In genomic region chr2:181648478-181649155, GRCh38 we compare ENCODE assay signal across 17 cellular contexts. TPM values are rescaled to one million over a fixed set of nuclear protein-coding genes. Genes with fewer than 3 reads are reported as not detected.
A peak's percentile ranks its signal among the peaks of the same experiment; 100 is the strongest.
DNase-seq lines count a peak whose midpoint lies in the region; ATAC-seq and TF ChIP-seq lines count a peak whose summit lies in the region.
"Had no signal": no experiment of that assay in that cellular context is flagged by ENCODE, and none has a peak within 500 bp of the region (broad histone marks: within the 10 kb centered on the region; RNA-seq: fewer than 3 reads in every experiment).

No MANE protein-coding gene starts in this region.

- H3K27ac ChIP-seq in breast epithelium: no peak overlapping the region
- H3K27ac ChIP-seq in coronary artery: no peak overlapping the region
- H3K27ac ChIP-seq: A549, KMS-11 had no signal

- no peak overlapping the region for H3K27ac Mint-ChIP-seq in MCF 10A (ENCODE audit: low read depth, unreplicated experiment)

- no peaks in the 10 kb centered on the region for H3K36me3 Mint-ChIP-seq in MCF 10A (ENCODE audit: insufficient read depth, unreplicated experiment)

- POLR2A ChIA-PET in MCF 10A (lab: Yijun Ruan, JAX): interaction anchor here (0.5 to 1.5 kb wide), 2 partner anchors 21 to 28 kb away, joined by 3 read pairs; no protein-coding TSS in a partner anchor

- intact Hi-C loops in MCF 10A (cut with micrococcal nuclease): no loop called here
- intact Hi-C loops in breast epithelium (cut with DNase I; ENCODE audit: low total_unique reads): no loop called here

- CTCF ChIA-PET in MCF 10A (lab: Yijun Ruan, JAX): interaction anchor here (0.5 kb wide), 1 partner anchor 63 kb away, joined by 3 read pairs; no protein-coding TSS in a partner anchor

- no peaks in the 10 kb centered on the region for H3K9me3 ChIP-seq in breast epithelium
- H3K9me3 ChIP-seq: A549, MG63 had no signal

- H3K4me1 ChIP-seq in breast epithelium: no peaks in the 10 kb centered on the region
- H3K4me1 ChIP-seq: A549 had no signal

- H3K4me3 Mint-ChIP-seq in MCF 10A (ENCODE audit: unreplicated experiment): peak overlapping the region; percentile 15

- no peak for DNase-seq in MCF 10A (ENCODE audit: unreplicated experiment)
- DNase-seq in breast epithelium (ENCODE audit: low spot score in 2 of 2): no peak
- DNase-seq in NCI-H1048 (lab: John Stamatoyannopoulos, UW): no peak
- DNase-seq in H4 (ENCODE audit: low spot score): no peak
- DNase-seq in coronary artery (ENCODE audit: low spot score): no peak
- DNase-seq: C1 segment of cervical spinal cord, H7, MG63, NCI-H1105, NCI-H1694, NCI-H446, NCI-H774 had no signal

- no TSS peak for BruUV-seq in MCF 10A (replicated peaks; lab: Mats Ljungman, UMichigan)

- TF ChIP-seq CTCF in MCF 10A (IDR thresholded peaks at IDR 0.05; ENCODE audit: unreplicated experiment): no peak
- TF ChIP-seq CTCF in breast epithelium (IDR thresholded peaks at IDR 0.05): no peak
- no peak for TF ChIP-seq CTCF in coronary artery (IDR thresholded peaks at IDR 0.05)

- no peak for TF ChIP-seq POLR2A in breast epithelium (IDR thresholded peaks at IDR 0.05)

- ATAC-seq in GM19372 (IDR thresholded peaks at IDR 0.05; ENCODE audit: low read depth, unreplicated experiment) (peak; percentile 46), HG02981 (IDR thresholded peaks at IDR 0.05; ENCODE audit: unreplicated experiment) (peak; percentile 62)
- ATAC-seq: A549, Panc1 had no signal

- H3K4me1 Mint-ChIP-seq in MCF 10A (ENCODE audit: insufficient read depth, unreplicated experiment): peaks cover 6% of the 10 kb centered on the region

- H3K27me3 ChIP-seq in breast epithelium: no peaks in the 10 kb centered on the region
- H3K27me3 ChIP-seq: MG63 had no signal

- no peaks in the 10 kb centered on the region for H3K27me3 Mint-ChIP-seq in MCF 10A (ENCODE audit: insufficient read depth, unreplicated experiment)

- no peaks in the 10 kb centered on the region for H3K36me3 ChIP-seq in breast epithelium
- H3K36me3 ChIP-seq: MG63 had no signal

- H3K4me3 ChIP-seq in breast epithelium: no peak overlapping the region
- H3K4me3 ChIP-seq in coronary artery: no peak overlapping the region
- H3K4me3 ChIP-seq: A549, MG63 had no signal

- no peaks in the 10 kb centered on the region for H3K9me3 Mint-ChIP-seq in MCF 10A (ENCODE audit: unreplicated experiment)

RNA-seq across cellular contexts. Expression of gene CERKL, which starts 8.3 kb away (rescaled TPM):
- 0.23 TPM in 1 of 2 replicates, not detected in the other for total RNA-seq in MCF 10A (2022)
- total RNA-seq in breast epithelium: under 1 TPM in 2 of 3 donors, not detected in 1; 0.29 to 0.33 TPM
- total RNA-seq in H4 (2014; rRNA removed; shearing (Covaris generic)): 0.06 and 0.85 TPM in 2 replicates

RNA-seq across cellular contexts. Expression of gene NEUROD1, which starts 31.7 kb away (rescaled TPM):
- total RNA-seq in MCF 10A (2022) (not detected in 2 replicates), breast epithelium (not detected)
- total RNA-seq in H4 (2014; rRNA removed; shearing (Covaris generic)): 0.10 and 0.12 TPM in 2 replicates
- total RNA-seq: H7 had no signal
